In genomic region chr3:56818156-56818985, GRCh38 we compare ENCODE assay signal across 1 cellular context.
TF ChIP-seq lines count a peak whose summit lies in the region.

No MANE protein-coding gene starts in this region.

TF ChIP-seq in HepG2, 621 proteins besides CTCF, POLR2A, EP300 and RAD21 (continued from another document and continues in another):
- TF ChIP-seq, protein P1, sequence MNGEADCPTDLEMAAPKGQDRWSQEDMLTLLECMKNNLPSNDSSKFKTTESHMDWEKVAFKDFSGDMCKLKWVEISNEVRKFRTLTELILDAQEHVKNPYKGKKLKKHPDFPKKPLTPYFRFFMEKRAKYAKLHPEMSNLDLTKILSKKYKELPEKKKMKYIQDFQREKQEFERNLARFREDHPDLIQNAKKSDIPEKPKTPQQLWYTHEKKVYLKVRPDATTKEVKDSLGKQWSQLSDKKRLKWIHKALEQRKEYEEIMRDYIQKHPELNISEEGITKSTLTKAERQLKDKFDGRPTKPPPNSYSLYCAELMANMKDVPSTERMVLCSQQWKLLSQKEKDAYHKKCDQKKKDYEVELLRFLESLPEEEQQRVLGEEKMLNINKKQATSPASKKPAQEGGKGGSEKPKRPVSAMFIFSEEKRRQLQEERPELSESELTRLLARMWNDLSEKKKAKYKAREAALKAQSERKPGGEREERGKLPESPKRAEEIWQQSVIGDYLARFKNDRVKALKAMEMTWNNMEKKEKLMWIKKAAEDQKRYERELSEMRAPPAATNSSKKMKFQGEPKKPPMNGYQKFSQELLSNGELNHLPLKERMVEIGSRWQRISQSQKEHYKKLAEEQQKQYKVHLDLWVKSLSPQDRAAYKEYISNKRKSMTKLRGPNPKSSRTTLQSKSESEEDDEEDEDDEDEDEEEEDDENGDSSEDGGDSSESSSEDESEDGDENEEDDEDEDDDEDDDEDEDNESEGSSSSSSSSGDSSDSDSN (CRISPR knock-in tag; IDR thresholded peaks at IDR 0.05) = no peak
- no peak for TF ChIP-seq ZNF598 (CRISPR knock-in tag; IDR thresholded peaks at IDR 0.05; ENCODE audit: borderline replicate concordance)
- TF ChIP-seq HOXD1 (CRISPR knock-in tag; IDR thresholded peaks at IDR 0.05) = 0 out of 2 replicates have a peak, but pooled peaks have one; percentile 41
- TF ChIP-seq ZNF343 (CRISPR knock-in tag; IDR thresholded peaks at IDR 0.05) = no peak; the same call in 1 of the 2 replicates
- TF ChIP-seq ZNF451 (CRISPR knock-in tag; IDR thresholded peaks at IDR 0.05) = no peak
- TF ChIP-seq HOXA9 (CRISPR knock-in tag; IDR thresholded peaks at IDR 0.05; ENCODE audit: borderline replicate concordance) = no peak
- TF ChIP-seq DPF2 (CRISPR knock-in tag; IDR thresholded peaks at IDR 0.05; ENCODE audit: borderline replicate concordance, low read depth) = no peak
- no peak for TF ChIP-seq SMC3 (IDR thresholded peaks at IDR 0.05; ENCODE audit: low read length)
- peak; percentile 34; the same call in 1 of the 2 replicates for TF ChIP-seq FOXJ3 (CRISPR knock-in tag; IDR thresholded peaks at IDR 0.05; ENCODE audit: borderline replicate concordance)
- no peak for TF ChIP-seq TGIF2 (CRISPR knock-in tag; IDR thresholded peaks at IDR 0.05)
- no peak for TF ChIP-seq SAP130 (CRISPR knock-in tag; IDR thresholded peaks at IDR 0.05; ENCODE audit: low read depth)
- no peak for TF ChIP-seq ZSCAN21 (CRISPR knock-in tag; IDR thresholded peaks at IDR 0.05; ENCODE audit: borderline replicate concordance)
- TF ChIP-seq SAFB2 (CRISPR knock-in tag; IDR thresholded peaks at IDR 0.05; ENCODE audit: borderline replicate concordance, low read depth) = no peak
- TF ChIP-seq THAP11 (CRISPR knock-in tag; IDR thresholded peaks at IDR 0.05) = no peak
- TF ChIP-seq NR1H2 (CRISPR knock-in tag; IDR thresholded peaks at IDR 0.05; ENCODE audit: borderline replicate concordance, low read depth) = no peak
- no peak for TF ChIP-seq MAFK (conservative IDR thresholded peaks at IDR 0.05 in 1 of 2, IDR thresholded peaks at IDR 0.05 in 1 of 2; ENCODE audit: low read length in 2 of 2)
- peak; percentile 40 for TF ChIP-seq NR2F6 (IDR thresholded peaks at IDR 0.05)
- TF ChIP-seq NR2F6 (CRISPR knock-in tag; IDR thresholded peaks at IDR 0.05) = peak; percentile 47; the same call in 1 of the 2 replicates
- no peak for TF ChIP-seq ZNF550 (CRISPR knock-in tag; IDR thresholded peaks at IDR 0.05; ENCODE audit: borderline replicate concordance)
- peak; percentile 100 for TF ChIP-seq ZKSCAN8 (CRISPR knock-in tag; IDR thresholded peaks at IDR 0.05; ENCODE audit: borderline replicate concordance)
- no peak for TF ChIP-seq TBL1XR1 (IDR thresholded peaks at IDR 0.05; ENCODE audit: borderline replicate concordance, low read length, partially characterized antibody)
- no peak for TF ChIP-seq ZNF329 (CRISPR knock-in tag; IDR thresholded peaks at IDR 0.05; ENCODE audit: low read depth)
- no peak for TF ChIP-seq KDM6A (CRISPR knock-in tag; IDR thresholded peaks at IDR 0.05; ENCODE audit: low read depth)
- TF ChIP-seq FLYWCH1 (CRISPR knock-in tag; IDR thresholded peaks at IDR 0.05) = no peak
- TF ChIP-seq, protein P2, sequence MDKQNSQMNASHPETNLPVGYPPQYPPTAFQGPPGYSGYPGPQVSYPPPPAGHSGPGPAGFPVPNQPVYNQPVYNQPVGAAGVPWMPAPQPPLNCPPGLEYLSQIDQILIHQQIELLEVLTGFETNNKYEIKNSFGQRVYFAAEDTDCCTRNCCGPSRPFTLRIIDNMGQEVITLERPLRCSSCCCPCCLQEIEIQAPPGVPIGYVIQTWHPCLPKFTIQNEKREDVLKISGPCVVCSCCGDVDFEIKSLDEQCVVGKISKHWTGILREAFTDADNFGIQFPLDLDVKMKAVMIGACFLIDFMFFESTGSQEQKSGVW (CRISPR knock-in tag; IDR thresholded peaks at IDR 0.05; ENCODE audit: borderline replicate concordance) = no peak
- TF ChIP-seq ZNF256 (CRISPR knock-in tag; conservative IDR thresholded peaks at IDR 0.05) = no peak
- TF ChIP-seq, protein P3, sequence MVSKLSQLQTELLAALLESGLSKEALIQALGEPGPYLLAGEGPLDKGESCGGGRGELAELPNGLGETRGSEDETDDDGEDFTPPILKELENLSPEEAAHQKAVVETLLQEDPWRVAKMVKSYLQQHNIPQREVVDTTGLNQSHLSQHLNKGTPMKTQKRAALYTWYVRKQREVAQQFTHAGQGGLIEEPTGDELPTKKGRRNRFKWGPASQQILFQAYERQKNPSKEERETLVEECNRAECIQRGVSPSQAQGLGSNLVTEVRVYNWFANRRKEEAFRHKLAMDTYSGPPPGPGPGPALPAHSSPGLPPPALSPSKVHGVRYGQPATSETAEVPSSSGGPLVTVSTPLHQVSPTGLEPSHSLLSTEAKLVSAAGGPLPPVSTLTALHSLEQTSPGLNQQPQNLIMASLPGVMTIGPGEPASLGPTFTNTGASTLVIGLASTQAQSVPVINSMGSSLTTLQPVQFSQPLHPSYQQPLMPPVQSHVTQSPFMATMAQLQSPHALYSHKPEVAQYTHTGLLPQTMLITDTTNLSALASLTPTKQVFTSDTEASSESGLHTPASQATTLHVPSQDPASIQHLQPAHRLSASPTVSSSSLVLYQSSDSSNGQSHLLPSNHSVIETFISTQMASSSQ (IDR thresholded peaks at IDR 0.05; ENCODE audit: low read depth) = 0 out of 2 replicates have a peak, but pooled peaks have one; percentile 21
- TF ChIP-seq, protein P3 (CRISPR knock-in tag; IDR thresholded peaks at IDR 0.05; ENCODE audit: borderline replicate concordance) = no peak; the same call in 1 of the 2 replicates
- TF ChIP-seq JDP2 (CRISPR knock-in tag; IDR thresholded peaks at IDR 0.05; ENCODE audit: borderline replicate concordance) = no peak
- TF ChIP-seq SOX13 (IDR thresholded peaks at IDR 0.05) = peak; percentile 64
- peak in 1 of 2 experiments; percentile 91; a peak in 2 of 4 replicates for TF ChIP-seq SOX13 (CRISPR knock-in tag; conservative IDR thresholded peaks at IDR 0.05 in 1 of 2, IDR thresholded peaks at IDR 0.05 in 1 of 2)
- no peak for TF ChIP-seq POLR2AphosphoS5 (IDR thresholded peaks at IDR 0.05; ENCODE audit: low read depth, low read length)
- peak; percentile 57; the same call in 1 of the 2 replicates for TF ChIP-seq ZNF264 (CRISPR knock-in tag; IDR thresholded peaks at IDR 0.05)
- TF ChIP-seq GZF1 (CRISPR knock-in tag; IDR thresholded peaks at IDR 0.05) = no peak
- peak; percentile 86 for TF ChIP-seq ZNF710 (CRISPR knock-in tag; IDR thresholded peaks at IDR 0.05; ENCODE audit: borderline replicate concordance)
- TF ChIP-seq, protein P4, sequence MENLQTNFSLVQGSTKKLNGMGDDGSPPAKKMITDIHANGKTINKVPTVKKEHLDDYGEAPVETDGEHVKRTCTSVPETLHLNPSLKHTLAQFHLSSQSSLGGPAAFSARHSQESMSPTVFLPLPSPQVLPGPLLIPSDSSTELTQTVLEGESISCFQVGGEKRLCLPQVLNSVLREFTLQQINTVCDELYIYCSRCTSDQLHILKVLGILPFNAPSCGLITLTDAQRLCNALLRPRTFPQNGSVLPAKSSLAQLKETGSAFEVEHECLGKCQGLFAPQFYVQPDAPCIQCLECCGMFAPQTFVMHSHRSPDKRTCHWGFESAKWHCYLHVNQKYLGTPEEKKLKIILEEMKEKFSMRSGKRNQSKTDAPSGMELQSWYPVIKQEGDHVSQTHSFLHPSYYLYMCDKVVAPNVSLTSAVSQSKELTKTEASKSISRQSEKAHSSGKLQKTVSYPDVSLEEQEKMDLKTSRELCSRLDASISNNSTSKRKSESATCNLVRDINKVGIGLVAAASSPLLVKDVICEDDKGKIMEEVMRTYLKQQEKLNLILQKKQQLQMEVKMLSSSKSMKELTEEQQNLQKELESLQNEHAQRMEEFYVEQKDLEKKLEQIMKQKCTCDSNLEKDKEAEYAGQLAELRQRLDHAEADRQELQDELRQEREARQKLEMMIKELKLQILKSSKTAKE (CRISPR knock-in tag; IDR thresholded peaks at IDR 0.05; ENCODE audit: borderline replicate concordance) = peak; percentile 51; the same call in 1 of the 2 replicates
- no peak for TF ChIP-seq ESRRA (CRISPR knock-in tag; IDR thresholded peaks at IDR 0.05; ENCODE audit: low read depth)
- TF ChIP-seq ZNF501 (CRISPR knock-in tag; IDR thresholded peaks at IDR 0.05) = no peak
- no peak for TF ChIP-seq FOXK2 (IDR thresholded peaks at IDR 0.05)
- TF ChIP-seq STAT5B (CRISPR knock-in tag; IDR thresholded peaks at IDR 0.05) = no peak
- TF ChIP-seq ZEB1 (IDR thresholded peaks at IDR 0.05; ENCODE audit: insufficient replicate concordance, low read depth) = peak; percentile 75
- TF ChIP-seq ZNF569 (CRISPR knock-in tag; IDR thresholded peaks at IDR 0.05; ENCODE audit: borderline replicate concordance) = no peak
- TF ChIP-seq SIX4 (CRISPR knock-in tag; IDR thresholded peaks at IDR 0.05) = 0 out of 2 replicates have a peak, but pooled peaks have one; percentile 32
- no peak for TF ChIP-seq MYC (CRISPR knock-in tag; IDR thresholded peaks at IDR 0.05; ENCODE audit: borderline replicate concordance)
- TF ChIP-seq ZNF720 (CRISPR knock-in tag; IDR thresholded peaks at IDR 0.05) = no peak
- 0 out of 2 replicates have a peak, but pooled peaks have one; percentile 33 for TF ChIP-seq ZFP37 (CRISPR knock-in tag; IDR thresholded peaks at IDR 0.05; ENCODE audit: borderline replicate concordance)
- TF ChIP-seq SP4 (CRISPR knock-in tag; IDR thresholded peaks at IDR 0.05) = no peak
- TF ChIP-seq NR2C2 (CRISPR knock-in tag; IDR thresholded peaks at IDR 0.05; ENCODE audit: borderline replicate concordance) = 0 out of 2 replicates have a peak, but pooled peaks have one; percentile 19
- no peak for TF ChIP-seq ZNF552 (CRISPR knock-in tag; IDR thresholded peaks at IDR 0.05; ENCODE audit: borderline replicate concordance)
- TF ChIP-seq, protein P5, sequence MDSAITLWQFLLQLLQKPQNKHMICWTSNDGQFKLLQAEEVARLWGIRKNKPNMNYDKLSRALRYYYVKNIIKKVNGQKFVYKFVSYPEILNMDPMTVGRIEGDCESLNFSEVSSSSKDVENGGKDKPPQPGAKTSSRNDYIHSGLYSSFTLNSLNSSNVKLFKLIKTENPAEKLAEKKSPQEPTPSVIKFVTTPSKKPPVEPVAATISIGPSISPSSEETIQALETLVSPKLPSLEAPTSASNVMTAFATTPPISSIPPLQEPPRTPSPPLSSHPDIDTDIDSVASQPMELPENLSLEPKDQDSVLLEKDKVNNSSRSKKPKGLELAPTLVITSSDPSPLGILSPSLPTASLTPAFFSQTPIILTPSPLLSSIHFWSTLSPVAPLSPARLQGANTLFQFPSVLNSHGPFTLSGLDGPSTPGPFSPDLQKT (CRISPR knock-in tag; IDR thresholded peaks at IDR 0.05; ENCODE audit: borderline replicate concordance) = no peak
- TF ChIP-seq, protein P6, sequence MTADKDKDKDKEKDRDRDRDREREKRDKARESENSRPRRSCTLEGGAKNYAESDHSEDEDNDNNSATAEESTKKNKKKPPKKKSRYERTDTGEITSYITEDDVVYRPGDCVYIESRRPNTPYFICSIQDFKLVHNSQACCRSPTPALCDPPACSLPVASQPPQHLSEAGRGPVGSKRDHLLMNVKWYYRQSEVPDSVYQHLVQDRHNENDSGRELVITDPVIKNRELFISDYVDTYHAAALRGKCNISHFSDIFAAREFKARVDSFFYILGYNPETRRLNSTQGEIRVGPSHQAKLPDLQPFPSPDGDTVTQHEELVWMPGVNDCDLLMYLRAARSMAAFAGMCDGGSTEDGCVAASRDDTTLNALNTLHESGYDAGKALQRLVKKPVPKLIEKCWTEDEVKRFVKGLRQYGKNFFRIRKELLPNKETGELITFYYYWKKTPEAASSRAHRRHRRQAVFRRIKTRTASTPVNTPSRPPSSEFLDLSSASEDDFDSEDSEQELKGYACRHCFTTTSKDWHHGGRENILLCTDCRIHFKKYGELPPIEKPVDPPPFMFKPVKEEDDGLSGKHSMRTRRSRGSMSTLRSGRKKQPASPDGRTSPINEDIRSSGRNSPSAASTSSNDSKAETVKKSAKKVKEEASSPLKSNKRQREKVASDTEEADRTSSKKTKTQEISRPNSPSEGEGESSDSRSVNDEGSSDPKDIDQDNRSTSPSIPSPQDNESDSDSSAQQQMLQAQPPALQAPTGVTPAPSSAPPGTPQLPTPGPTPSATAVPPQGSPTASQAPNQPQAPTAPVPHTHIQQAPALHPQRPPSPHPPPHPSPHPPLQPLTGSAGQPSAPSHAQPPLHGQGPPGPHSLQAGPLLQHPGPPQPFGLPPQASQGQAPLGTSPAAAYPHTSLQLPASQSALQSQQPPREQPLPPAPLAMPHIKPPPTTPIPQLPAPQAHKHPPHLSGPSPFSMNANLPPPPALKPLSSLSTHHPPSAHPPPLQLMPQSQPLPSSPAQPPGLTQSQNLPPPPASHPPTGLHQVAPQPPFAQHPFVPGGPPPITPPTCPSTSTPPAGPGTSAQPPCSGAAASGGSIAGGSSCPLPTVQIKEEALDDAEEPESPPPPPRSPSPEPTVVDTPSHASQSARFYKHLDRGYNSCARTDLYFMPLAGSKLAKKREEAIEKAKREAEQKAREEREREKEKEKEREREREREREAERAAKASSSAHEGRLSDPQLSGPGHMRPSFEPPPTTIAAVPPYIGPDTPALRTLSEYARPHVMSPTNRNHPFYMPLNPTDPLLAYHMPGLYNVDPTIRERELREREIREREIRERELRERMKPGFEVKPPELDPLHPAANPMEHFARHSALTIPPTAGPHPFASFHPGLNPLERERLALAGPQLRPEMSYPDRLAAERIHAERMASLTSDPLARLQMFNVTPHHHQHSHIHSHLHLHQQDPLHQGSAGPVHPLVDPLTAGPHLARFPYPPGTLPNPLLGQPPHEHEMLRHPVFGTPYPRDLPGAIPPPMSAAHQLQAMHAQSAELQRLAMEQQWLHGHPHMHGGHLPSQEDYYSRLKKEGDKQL (CRISPR knock-in tag; IDR thresholded peaks at IDR 0.05; ENCODE audit: low read depth) = no peak
- no peak for TF ChIP-seq ZNF747 (CRISPR knock-in tag; IDR thresholded peaks at IDR 0.05; ENCODE audit: borderline replicate concordance)
